Comparison of ENCODE assay signal across 6 cellular contexts in the genomic region with DNA sequence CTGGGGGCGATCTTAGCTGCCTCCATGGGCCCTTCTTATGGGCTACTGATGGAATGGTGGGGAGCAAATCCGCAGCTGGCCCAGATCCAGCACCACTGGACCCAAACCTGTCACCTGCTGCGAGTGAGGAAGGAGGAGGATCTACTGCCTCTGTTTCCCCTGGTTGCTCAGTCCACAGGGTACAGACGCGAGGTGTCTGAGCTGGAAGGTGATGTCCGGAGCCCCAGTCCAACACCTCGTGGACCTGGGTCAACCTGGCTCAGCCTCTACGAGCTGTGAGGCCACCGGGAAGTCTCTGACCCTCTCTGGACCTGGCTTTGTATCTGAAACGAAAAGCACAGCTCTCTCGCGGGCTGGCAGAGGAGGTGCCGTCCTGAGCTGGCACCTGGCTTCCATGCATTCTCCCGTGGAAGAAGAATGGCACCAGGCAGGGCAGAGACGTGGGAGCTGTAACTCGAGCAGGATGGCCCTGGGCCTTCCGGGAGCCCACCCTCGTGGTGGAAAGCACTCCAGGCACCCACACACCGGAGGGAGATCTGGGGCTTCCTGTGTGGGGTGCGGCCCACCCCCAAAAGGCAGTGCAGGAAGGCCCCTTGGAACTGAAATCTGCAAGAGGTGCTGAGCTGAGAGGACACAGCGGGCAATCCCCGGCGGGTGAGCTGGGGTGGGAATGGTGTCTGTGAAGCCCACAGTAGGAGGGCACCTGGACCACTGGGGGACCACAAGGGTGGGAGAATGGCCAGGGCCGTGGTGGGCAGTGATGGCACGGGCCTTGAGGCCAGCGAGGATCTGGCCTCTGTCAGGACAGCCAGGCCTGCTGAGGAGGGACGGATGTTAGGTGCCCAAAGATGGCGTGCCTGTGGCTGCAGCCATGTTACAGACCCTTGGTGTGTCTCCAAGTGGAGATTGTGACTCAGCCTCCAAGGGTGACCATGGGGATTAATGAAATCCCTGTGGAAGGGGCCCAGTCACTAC.
"Had no signal": no experiment of that assay in that cellular context is flagged by ENCODE, and none has a peak within 500 bp of the region (broad histone marks: within the 10 kb centered on the region; RNA-seq: fewer than 3 reads in every experiment).

No MANE protein-coding gene starts in this region.

- DNase-seq: brain microvascular endothelial cell, thyroid gland had no signal

- H3K4me3 Mint-ChIP-seq: activated naive CD4-positive, alpha-beta T cell treated with anti-CD3 and anti-CD28 coated beads, Interleukin-2, amount 50 U/mL, for 24 hours; nephron; T-helper 1 cell treated with Interleukin-12 subunit alpha and Interleukin-12 subunit beta and Interleukin-4 antibody, amounts not matched to agents 30 μg/mL and 1 μg/mL, for 36 hours had no signal

- H3K4me3 ChIP-seq: thyroid gland had no signal

- H3K4me1 Mint-ChIP-seq: activated naive CD4-positive, alpha-beta T cell treated with anti-CD3 and anti-CD28 coated beads, Interleukin-2, amount 50 U/mL, for 24 hours had no signal

- H3K9me3 Mint-ChIP-seq: activated naive CD4-positive, alpha-beta T cell treated with anti-CD3 and anti-CD28 coated beads, Interleukin-2, amount 50 U/mL, for 24 hours; nephron; T-helper 1 cell treated with Interleukin-12 subunit alpha and Interleukin-12 subunit beta and Interleukin-4 antibody, amounts not matched to agents 30 μg/mL and 1 μg/mL, for 36 hours had no signal

- ATAC-seq: esophagus mucosa had no signal

- H3K36me3 ChIP-seq: brain microvascular endothelial cell, thyroid gland had no signal

- H3K27ac ChIP-seq: brain microvascular endothelial cell, thyroid gland had no signal

- H3K9me3 ChIP-seq: thyroid gland had no signal

- H3K27me3 ChIP-seq: brain microvascular endothelial cell, thyroid gland had no signal

- H3K36me3 Mint-ChIP-seq: activated naive CD4-positive, alpha-beta T cell treated with anti-CD3 and anti-CD28 coated beads, Interleukin-2, amount 50 U/mL, for 24 hours had no signal

- H3K27ac Mint-ChIP-seq: activated naive CD4-positive, alpha-beta T cell treated with anti-CD3 and anti-CD28 coated beads, Interleukin-2, amount 50 U/mL, for 24 hours; nephron; T-helper 1 cell treated with Interleukin-12 subunit alpha and Interleukin-12 subunit beta and Interleukin-4 antibody, amounts not matched to agents 30 μg/mL and 1 μg/mL, for 36 hours had no signal
